In the genomic region with DNA sequence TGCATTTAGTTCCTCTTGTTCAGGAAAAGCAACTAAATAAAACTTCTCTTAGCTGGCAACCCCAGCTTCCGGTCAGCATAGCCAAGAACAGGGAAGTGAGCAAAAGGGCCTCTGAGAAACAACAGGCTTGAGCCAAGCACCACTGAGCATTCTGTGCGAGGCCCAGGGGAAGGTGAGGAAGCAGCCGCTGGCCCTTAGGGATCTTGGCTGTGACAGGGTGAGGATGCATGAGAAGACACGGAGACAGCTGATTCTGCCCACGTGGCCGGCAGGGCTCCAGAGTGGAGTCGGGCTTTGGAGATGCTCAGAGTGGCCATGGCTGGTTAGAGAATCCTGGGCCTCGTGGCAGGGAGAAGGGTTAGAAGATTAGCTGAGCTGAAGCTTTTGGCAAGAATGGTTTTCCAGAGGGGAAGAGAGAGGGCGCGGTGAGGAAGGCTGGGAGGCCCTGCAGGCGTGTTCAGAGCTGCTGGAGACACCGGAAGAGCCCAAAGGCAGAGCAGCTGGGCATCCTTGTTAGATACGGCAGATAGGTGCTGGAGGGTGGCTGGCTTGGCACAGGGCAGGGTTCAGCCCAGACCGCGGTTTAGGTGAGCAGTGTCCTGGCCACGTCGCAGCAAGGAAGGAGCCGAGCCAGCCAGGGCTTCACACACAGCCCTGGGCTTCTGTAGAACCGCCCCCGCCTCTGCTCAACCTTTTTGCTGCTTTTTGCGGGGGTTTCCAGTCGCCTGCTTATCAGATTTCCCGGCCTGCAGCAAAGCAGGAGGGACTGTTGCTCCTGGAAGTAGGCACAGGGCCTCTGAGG, we compare ENCODE assay signal across 8 cellular contexts. TPM values are rescaled to one million over a fixed set of nuclear protein-coding genes. Genes with fewer than 3 reads are reported as not detected.
DNase-seq lines count a peak whose midpoint lies in the region; ATAC-seq, FAIRE-seq and TF ChIP-seq lines count a peak whose summit lies in the region.

No MANE protein-coding gene starts in this region.

- peak; percentile 75 for ATAC-seq in Right ventricle myocardium inferior
- ATAC-seq in GM18519 (IDR thresholded peaks at IDR 0.05; ENCODE audit: low FRiP score, unreplicated experiment), result no peak
- no peak for ATAC-seq in HG02759 (IDR thresholded peaks at IDR 0.05; ENCODE audit: unreplicated experiment)
- no peak for ATAC-seq in HG03469 (IDR thresholded peaks at IDR 0.05; ENCODE audit: unreplicated experiment)

- DNase-seq in HCEC 1CT, result peak; percentile 39
- no peak for DNase-seq in activated T-cell treated with anti-CD3 and anti-CD28 coated beads, Interleukin-2, amount 50 U/mL, for 24 hours
- DNase-seq in Right ventricle myocardium inferior (ENCODE audit: missing footprints), result peak; percentile 91
- no peak for DNase-seq in H54 (ENCODE audit: insufficient read length, low spot score)

- peak overlapping the region; percentile 60 for H3K27ac ChIP-seq in rectal smooth muscle tissue (ENCODE audit: low read depth, low read length)

- peaks cover 52% of the 10 kb centered on the region for H3K4me1 Mint-ChIP-seq in activated T-cell treated with anti-CD3 and anti-CD28 coated beads, Interleukin-2, amount 50 U/mL, for 24 hours (ENCODE audit: low read depth)

- H3K36me3 Mint-ChIP-seq in activated T-cell treated with anti-CD3 and anti-CD28 coated beads, Interleukin-2, amount 50 U/mL, for 24 hours (ENCODE audit: low read depth), result peaks cover 93% of the 10 kb centered on the region

- H3K4me1 ChIP-seq in rectal smooth muscle tissue (ENCODE audit: control insufficient read depth, insufficient read depth, low read length), result peaks cover 11% of the 10 kb centered on the region

- no peak for TF ChIP-seq POLR2A in H54 (IDR thresholded peaks at IDR 0.05; ENCODE audit: low read depth, low read length)

- H3K36me3 ChIP-seq in rectal smooth muscle tissue (ENCODE audit: control insufficient read depth, insufficient read depth, low read length), result peaks cover 29% of the 10 kb centered on the region

- peak overlapping the region; percentile 85 for H3K27ac Mint-ChIP-seq in activated T-cell treated with anti-CD3 and anti-CD28 coated beads, Interleukin-2, amount 50 U/mL, for 24 hours

- FAIRE-seq in H54 (lab: Jason Lieb, UNC), result no peak

- no peaks in the 10 kb centered on the region for H3K9me3 Mint-ChIP-seq in activated T-cell treated with anti-CD3 and anti-CD28 coated beads, Interleukin-2, amount 50 U/mL, for 24 hours

- H3K27me3 Mint-ChIP-seq in activated T-cell treated with anti-CD3 and anti-CD28 coated beads, Interleukin-2, amount 50 U/mL, for 24 hours, result no peaks in the 10 kb centered on the region

- H3K27me3 ChIP-seq in rectal smooth muscle tissue (ENCODE audit: control insufficient read depth, insufficient read depth, low read length), result no peaks in the 10 kb centered on the region

- no peak overlapping the region for H3K9ac ChIP-seq in rectal smooth muscle tissue (ENCODE audit: low read length)

- H3K4me3 Mint-ChIP-seq in activated T-cell treated with anti-CD3 and anti-CD28 coated beads, Interleukin-2, amount 50 U/mL, for 24 hours, result no peak overlapping the region

- H3K4me3 ChIP-seq in rectal smooth muscle tissue (ENCODE audit: low read length), result no peak overlapping the region

- intact Hi-C loops in Right ventricle myocardium inferior (cut with DNase I), result loop anchor here (5.0 kb wide), 2 partner anchors 167 to 397 kb away; partner anchors contain the start of gene CRTC1

RNA-seq across cellular contexts. Expression of gene UPF1, which starts 17.3 kb away (rescaled TPM):
- 37.0 TPM for total RNA-seq in Right ventricle myocardium inferior

RNA-seq across cellular contexts. Expression of gene CERS1, which starts 46.9 kb away (rescaled TPM):
- 0.30 TPM for total RNA-seq in Right ventricle myocardium inferior

RNA-seq across cellular contexts. Expression of gene COMP, which starts 58.0 kb away (rescaled TPM):
- not detected for total RNA-seq in Right ventricle myocardium inferior

Comparison
In these comparisons a context has a peak if more than half of its experiments do, and no peak if none do; other contexts are left out.
1. DNase-seq: peak in HCEC 1CT (single experiment) and Right ventricle myocardium inferior (single experiment); none in activated T-cell treated with anti-CD3 and anti-CD28 coated beads, Interleukin-2, amount 50 U/mL, for 24 hours (single experiment) and H54 (single experiment).